ENCODE assay signal across 24 cellular contexts in genomic region chr6:111802720-111803119, GRCh38.
DNase-seq lines count a peak whose midpoint lies in the region; ATAC-seq lines count a peak whose summit lies in the region.
"Had no signal": no experiment of that assay in that cellular context is flagged by ENCODE, and none has a peak within 500 bp of the region (broad histone marks: within the 10 kb centered on the region; RNA-seq: fewer than 3 reads in every experiment).

No MANE protein-coding gene starts in this region.

- no peaks in the 10 kb centered on the region for H3K9me3 ChIP-seq in CD4-positive, CD25-positive, alpha-beta regulatory T cell (ENCODE audit: control insufficient read depth in 2 of 2, low read length in 2 of 2)
- H3K9me3 ChIP-seq in naive thymus-derived CD4-positive, alpha-beta T cell (ENCODE audit: control insufficient read depth in 2 of 3, low read length in 3 of 3): no peaks in the 10 kb centered on the region
- H3K9me3 ChIP-seq: BLaER1, esophagus muscularis mucosa, psoas muscle, SJSA1, upper lobe of right lung had no signal

- peak overlapping the region; percentile 99 for H3K27ac Mint-ChIP-seq in T-helper 1 cell treated with Interleukin-12 subunit alpha and Interleukin-12 subunit beta and Interleukin-4 antibody, amounts not matched to agents 30 μg/mL and 1 μg/mL, for 36 hours
- H3K27ac Mint-ChIP-seq in CD4-positive, CD25-positive, alpha-beta regulatory T cell: peak overlapping the region in 2 of 3 donors; percentile 89 to 96
- peak overlapping the region; percentile 98 for H3K27ac Mint-ChIP-seq in activated naive CD8-positive, alpha-beta T cell treated with anti-CD3 and anti-CD28 coated beads for 36 hours
- peak overlapping the region; percentile 78 to 97 (median 92) for H3K27ac Mint-ChIP-seq in naive thymus-derived CD4-positive, alpha-beta T cell

- no peak overlapping the region for H3K4me3 Mint-ChIP-seq in T-helper 1 cell treated with Interleukin-12 subunit alpha and Interleukin-12 subunit beta and Interleukin-4 antibody, amounts not matched to agents 30 μg/mL and 1 μg/mL, for 36 hours
- H3K4me3 Mint-ChIP-seq in CD4-positive, CD25-positive, alpha-beta regulatory T cell: peak overlapping the region in 2 of 4 donors; percentile 51 to 76
- peak overlapping the region; percentile 55 for H3K4me3 Mint-ChIP-seq in activated naive CD8-positive, alpha-beta T cell treated with anti-CD3 and anti-CD28 coated beads for 36 hours
- H3K4me3 Mint-ChIP-seq in naive thymus-derived CD4-positive, alpha-beta T cell: peak overlapping the region in 6 of 10 donors; percentile 61 to 77 (median 69)
- H3K4me3 Mint-ChIP-seq: nephron had no signal

- DNase-seq in T-helper 1 cell (no peak), Kasumi-1 (lab: John Stamatoyannopoulos, UW) (no peak), GF-D8 (lab: John Stamatoyannopoulos, UW) (no peak)
- DNase-seq in CD4-positive, CD25-positive, alpha-beta regulatory T cell: no peak
- DNase-seq in activated naive CD8-positive, alpha-beta T cell treated with anti-CD3 and anti-CD28 coated beads for 36 hours: no peak
- no peak for DNase-seq in naive thymus-derived CD4-positive, alpha-beta T cell
- DNase-seq in central memory CD4-positive, alpha-beta T cell: no peak
- DNase-seq: 8988T; activated effector memory CD4-positive, alpha-beta T cell treated with anti-CD3 and anti-CD28 coated beads, Interleukin-2, amount 50 U/mL, for 16 hours; dorsolateral prefrontal cortex; H7; head of caudate nucleus; KBM-7; NCI-H1105; NCI-H2107; NCI-H69; psoas muscle; stimulated activated CD4-positive, alpha-beta T cell treated with anti-CD3 and anti-CD28 coated beads, Interleukin-12 subunit alpha, Interleukin-12 subunit beta, amount 100 ng/mL, for 4 hours; upper lobe of right lung had no signal

- H3K4me3 ChIP-seq in CD4-positive, CD25-positive, alpha-beta regulatory T cell (ENCODE audit: low read depth, low read length): peak overlapping the region; percentile 16
- H3K4me3 ChIP-seq in naive thymus-derived CD4-positive, alpha-beta T cell (ENCODE audit: low read length): no peak overlapping the region
- H3K4me3 ChIP-seq: BLaER1, dorsolateral prefrontal cortex, esophagus muscularis mucosa, psoas muscle, SJSA1, upper lobe of right lung had no signal

- no peak for ATAC-seq in CD4-positive, CD25-positive, alpha-beta regulatory T cell (ENCODE audit: low read depth in 2 of 2)
- ATAC-seq in naive thymus-derived CD4-positive, alpha-beta T cell: no peak
- ATAC-seq: psoas muscle had no signal

- POLR2A ChIA-PET in naive thymus-derived CD4-positive, alpha-beta T cell (lab: Charles Lee): interaction anchor here (0.6 to 1.2 kb wide), 2 partner anchors 9 to 184 kb away, joined by 3 read pairs; no protein-coding TSS in a partner anchor

- H3K27ac ChIP-seq in CD4-positive, CD25-positive, alpha-beta regulatory T cell (ENCODE audit: insufficient read depth, low read length, poor library complexity, severe bottlenecking): peak overlapping the region; percentile 83
- H3K27ac ChIP-seq in naive thymus-derived CD4-positive, alpha-beta T cell (ENCODE audit: low read depth, low read length): peak overlapping the region; percentile 68
- H3K27ac ChIP-seq: BLaER1, psoas muscle, SJSA1, upper lobe of right lung had no signal

- H3K36me3 Mint-ChIP-seq in T-helper 1 cell treated with Interleukin-12 subunit alpha and Interleukin-12 subunit beta and Interleukin-4 antibody, amounts not matched to agents 30 μg/mL and 1 μg/mL, for 36 hours (ENCODE audit: low read depth): peaks cover 28% of the 10 kb centered on the region
- peaks cover 34% of the 10 kb centered on the region for H3K36me3 Mint-ChIP-seq in CD4-positive, CD25-positive, alpha-beta regulatory T cell
- peaks cover 66% of the 10 kb centered on the region for H3K36me3 Mint-ChIP-seq in activated naive CD8-positive, alpha-beta T cell treated with anti-CD3 and anti-CD28 coated beads for 36 hours
- H3K36me3 Mint-ChIP-seq in naive thymus-derived CD4-positive, alpha-beta T cell: peaks cover 0 to 30% (median 16%) of the 10 kb centered on the region in 5 donors

- H3K4me1 Mint-ChIP-seq in T-helper 1 cell treated with Interleukin-12 subunit alpha and Interleukin-12 subunit beta and Interleukin-4 antibody, amounts not matched to agents 30 μg/mL and 1 μg/mL, for 36 hours (ENCODE audit: low read depth): peaks cover 73% of the 10 kb centered on the region
- peaks cover 49 to 97% (median 85%) of the 10 kb centered on the region in 4 donors for H3K4me1 Mint-ChIP-seq in CD4-positive, CD25-positive, alpha-beta regulatory T cell
- H3K4me1 Mint-ChIP-seq in activated naive CD8-positive, alpha-beta T cell treated with anti-CD3 and anti-CD28 coated beads for 36 hours: peaks cover 94% of the 10 kb centered on the region
- H3K4me1 Mint-ChIP-seq in naive thymus-derived CD4-positive, alpha-beta T cell: peaks cover 50 to 94% (median 87%) of the 10 kb centered on the region in 7 donors

- H3K36me3 ChIP-seq in CD4-positive, CD25-positive, alpha-beta regulatory T cell (ENCODE audit: control insufficient read depth, insufficient read depth, low read length): peaks cover 13% of the 10 kb centered on the region
- peaks cover 0 to 14% (median 0%) of the 10 kb centered on the region in 3 experiments for H3K36me3 ChIP-seq in naive thymus-derived CD4-positive, alpha-beta T cell (ENCODE audit: control insufficient read depth in 2 of 3, insufficient read depth in 3 of 3, low read length in 3 of 3)
- H3K36me3 ChIP-seq: esophagus muscularis mucosa, upper lobe of right lung had no signal

- no peaks in the 10 kb centered on the region for H3K27me3 ChIP-seq in CD4-positive, CD25-positive, alpha-beta regulatory T cell (ENCODE audit: control insufficient read depth, insufficient read depth, low read length)
- no peaks in the 10 kb centered on the region for H3K27me3 ChIP-seq in naive thymus-derived CD4-positive, alpha-beta T cell (ENCODE audit: control insufficient read depth in 2 of 2, insufficient read depth in 2 of 2, low read length in 2 of 2)
- H3K27me3 ChIP-seq: BLaER1, dorsolateral prefrontal cortex, esophagus muscularis mucosa, SJSA1, upper lobe of right lung had no signal

- H3K27me3 Mint-ChIP-seq in T-helper 1 cell treated with Interleukin-12 subunit alpha and Interleukin-12 subunit beta and Interleukin-4 antibody, amounts not matched to agents 30 μg/mL and 1 μg/mL, for 36 hours (ENCODE audit: low read depth): no peaks in the 10 kb centered on the region
- H3K27me3 Mint-ChIP-seq in CD4-positive, CD25-positive, alpha-beta regulatory T cell: no peaks in the 10 kb centered on the region
- no peaks in the 10 kb centered on the region for H3K27me3 Mint-ChIP-seq in activated naive CD8-positive, alpha-beta T cell treated with anti-CD3 and anti-CD28 coated beads for 36 hours
- no peaks in the 10 kb centered on the region for H3K27me3 Mint-ChIP-seq in naive thymus-derived CD4-positive, alpha-beta T cell

- no peaks in the 10 kb centered on the region for H3K9me3 Mint-ChIP-seq in T-helper 1 cell treated with Interleukin-12 subunit alpha and Interleukin-12 subunit beta and Interleukin-4 antibody, amounts not matched to agents 30 μg/mL and 1 μg/mL, for 36 hours
- H3K9me3 Mint-ChIP-seq in CD4-positive, CD25-positive, alpha-beta regulatory T cell: no peaks in the 10 kb centered on the region
- no peaks in the 10 kb centered on the region for H3K9me3 Mint-ChIP-seq in activated naive CD8-positive, alpha-beta T cell treated with anti-CD3 and anti-CD28 coated beads for 36 hours
- H3K9me3 Mint-ChIP-seq in naive thymus-derived CD4-positive, alpha-beta T cell: peaks cover 0 to 2% (median 0%) of the 10 kb centered on the region in 11 donors
- H3K9me3 Mint-ChIP-seq: nephron had no signal

- intact Hi-C loops in naive thymus-derived CD4-positive, alpha-beta T cell (cut with micrococcal nuclease): loop anchor here in 1 of 2 donors (1.0 kb wide), 2 partner anchors 7 to 241 kb away; no protein-coding TSS in a partner anchor

- CTCF ChIA-PET in naive thymus-derived CD4-positive, alpha-beta T cell (lab: Charles Lee): interaction anchor here (0.7 to 1.6 kb wide), 2 partner anchors 175 to 195 kb away, joined by 4 read pairs; no protein-coding TSS in a partner anchor

- peaks cover 67% of the 10 kb centered on the region for H3K4me1 ChIP-seq in CD4-positive, CD25-positive, alpha-beta regulatory T cell (ENCODE audit: control insufficient read depth, insufficient read depth, low read length, poor library complexity, severe bottlenecking)
- peaks cover 55% of the 10 kb centered on the region in 2 donors for H3K4me1 ChIP-seq in naive thymus-derived CD4-positive, alpha-beta T cell (ENCODE audit: control insufficient read depth in 2 of 2, insufficient read depth in 2 of 2, low read length in 2 of 2)
- H3K4me1 ChIP-seq: psoas muscle had no signal
